Comparison of ENCODE assay signal across 8 cellular contexts in genomic region chr3:195657475-195658372, GRCh38.
A peak's percentile ranks its signal among the peaks of the same experiment; 100 is the strongest.
DNase-seq lines count a peak whose midpoint lies in the region; ATAC-seq and TF ChIP-seq lines count a peak whose summit lies in the region.
"Not testable (repeated sequence)": the region's sequence is repeated elsewhere in the genome, so short reads cannot be mapped to it uniquely, and the experiment has no call there.

No MANE protein-coding gene starts in this region.

- H3K36me3 ChIP-seq in HCT116 (ENCODE audit: control insufficient read depth in 1 of 2, insufficient read depth in 2 of 2, low read length in 2 of 2); iPS-15b (ENCODE audit: control insufficient read depth, insufficient read depth, low read length): not testable (repeated sequence)

- not testable (repeated sequence) for TF ChIP-seq CTCF in GM12865 (IDR thresholded peaks at IDR 0.05; ENCODE audit: insufficient read depth, low read depth, low read length, missing control alignments); HCT116 (IDR thresholded peaks at IDR 0.05 in 2 of 3, conservative IDR thresholded peaks at IDR 0.05 in 1 of 3; ENCODE audit: borderline replicate concordance in 1 of 3, insufficient read depth in 1 of 3, low read depth in 2 of 3, low read length in 2 of 3)

- H3K27me3 Mint-ChIP-seq in stimulated activated naive CD8-positive, alpha-beta T cell treated with anti-CD3 and anti-CD28 coated beads, Interleukin-15, Interleukin-2, amounts not matched to agents 100 ng/mL and 50 ng/mL, for 24 hours: not testable (repeated sequence)

- H3K9ac ChIP-seq in HCT116 (ENCODE audit: low read length): peak overlapping the region; percentile 72
- H3K9ac ChIP-seq in iPS-15b (ENCODE audit: low read depth, low read length): not testable (repeated sequence)

- H3K4me3 ChIP-seq in GM12865 (ENCODE audit: low read depth, low read length) (peak overlapping the region; percentile 55), HCT116 (replicated peaks in 1 of 2; ENCODE audit: low read depth in 1 of 2, low read length in 2 of 2) (peak overlapping the region; percentile 57 to 63), iPS-15b (ENCODE audit: low read depth, low read length) (peak overlapping the region; percentile 61)

- not testable (repeated sequence) for H3K79me2 ChIP-seq in HCT116 (ENCODE audit: insufficient read depth, low read length)

- intact Hi-C loops in HCT116 (cut with micrococcal nuclease): loop anchor here (10.0 kb wide), 1 partner anchor 117 kb away; no protein-coding TSS in a partner anchor
- intact Hi-C loops in posterior vena cava (cut with DNase I): not testable (repeated sequence)

- DNase-seq in GM12865 (ENCODE audit: low read depth): peak; percentile 77
- peak; percentile 46 for DNase-seq in HCT116 (ENCODE audit: low read depth, low spot score)
- DNase-seq in KBM-7: peak; percentile 75
- peak; percentile 91 to 92 for DNase-seq in activated CD4-positive, alpha-beta T cell treated with anti-CD3 and anti-CD28 coated beads, Interleukin-2, amount 50 U/mL, for 48 hours
- DNase-seq in cerebellar cortex (ENCODE audit: low spot score): peak; percentile 68
- DNase-seq in posterior vena cava (ENCODE audit: low spot score): peak; percentile 95

- POLR2A ChIA-PET in HCT116 (lab: Charles Lee): not testable (repeated sequence)

- ATAC-seq in HCT116: peak; percentile 85

- H3K4me1 Mint-ChIP-seq in stimulated activated naive CD8-positive, alpha-beta T cell treated with anti-CD3 and anti-CD28 coated beads, Interleukin-15, Interleukin-2, amounts not matched to agents 100 ng/mL and 50 ng/mL, for 24 hours (ENCODE audit: low read depth): not testable (repeated sequence)

- H4K20me1 ChIP-seq in HCT116 (ENCODE audit: insufficient read depth): not testable (repeated sequence)

- peak overlapping the region; percentile 81 for H3K4me3 Mint-ChIP-seq in stimulated activated naive CD8-positive, alpha-beta T cell treated with anti-CD3 and anti-CD28 coated beads, Interleukin-15, Interleukin-2, amounts not matched to agents 100 ng/mL and 50 ng/mL, for 24 hours

- not testable (repeated sequence) for TF ChIP-seq POLR2A in HCT116 (IDR thresholded peaks at IDR 0.05; ENCODE audit: borderline replicate concordance, extremely low read depth, insufficient read depth, insufficient read length)

- RAD21 ChIA-PET in HCT116 (lab: Charles Lee; ENCODE audit: low non-redundant PET in 1 of 2, low total read pairs in 2 of 2, uncharacterized antibody in 2 of 2, unreplicated experiment in 2 of 2): not testable (repeated sequence)

- in situ Hi-C loops in KBM-7 (cut with MboI; ENCODE audit: low pct_unique_long_range_greater_than_20kb, low sequenced_read_pairs): not testable (repeated sequence)

- not testable (repeated sequence) for H3K9me3 Mint-ChIP-seq in stimulated activated naive CD8-positive, alpha-beta T cell treated with anti-CD3 and anti-CD28 coated beads, Interleukin-15, Interleukin-2, amounts not matched to agents 100 ng/mL and 50 ng/mL, for 24 hours

- peak overlapping the region; percentile 86 for H3K27ac Mint-ChIP-seq in stimulated activated naive CD8-positive, alpha-beta T cell treated with anti-CD3 and anti-CD28 coated beads, Interleukin-15, Interleukin-2, amounts not matched to agents 100 ng/mL and 50 ng/mL, for 24 hours

- H2AFZ ChIP-seq in HCT116 (ENCODE audit: low read depth, low read length, poor library complexity, severe bottlenecking): peak overlapping the region; percentile 68

- not testable (repeated sequence) for H3K27me3 ChIP-seq in HCT116 (ENCODE audit: insufficient read depth, low read length); iPS-15b (ENCODE audit: control insufficient read depth, insufficient read depth, low read length)

- H3K4me1 ChIP-seq in HCT116 (ENCODE audit: control insufficient read depth in 1 of 2, insufficient read depth in 2 of 2, low read length in 2 of 2); iPS-15b (ENCODE audit: control insufficient read depth, insufficient read depth, low read length): not testable (repeated sequence)

- TSS peak; percentile 82 for BruUV-seq in HCT116 (replicated peaks; lab: Mats Ljungman, UMichigan)

- CTCF ChIA-PET in HCT116 (lab: Charles Lee): not testable (repeated sequence)

- peak overlapping the region; percentile 55 for H3K27ac ChIP-seq in HCT116 (ENCODE audit: low read depth, low read length)

- H3K36me3 Mint-ChIP-seq in stimulated activated naive CD8-positive, alpha-beta T cell treated with anti-CD3 and anti-CD28 coated beads, Interleukin-15, Interleukin-2, amounts not matched to agents 100 ng/mL and 50 ng/mL, for 24 hours (ENCODE audit: low read depth): not testable (repeated sequence)

- not testable (repeated sequence) for H3K9me3 ChIP-seq in HCT116 (ENCODE audit: control insufficient read depth in 1 of 2, insufficient read depth in 1 of 2, low read depth in 1 of 2, low read length in 2 of 2); iPS-15b (ENCODE audit: control insufficient read depth, insufficient read depth, low read length)

- TF ChIP-seq RAD21 in HCT116 (IDR thresholded peaks at IDR 0.05; ENCODE audit: low read depth): not testable (repeated sequence)

- H3K4me2 ChIP-seq in HCT116 (ENCODE audit: low read length): peak overlapping the region; percentile 76

- not testable (repeated sequence) for H3K9me2 ChIP-seq in HCT116 (ENCODE audit: insufficient read depth)

TF ChIP-seq in HCT116, 20 proteins besides CTCF, POLR2A, EP300 and RAD21:
- peak; percentile 68 for TF ChIP-seq POLR2AphosphoS5 (IDR thresholded peaks at IDR 0.05; ENCODE audit: low read depth, low read length)
- TF ChIP-seq TCF7L2 (IDR thresholded peaks at IDR 0.05; ENCODE audit: borderline replicate concordance, extremely low read depth, insufficient read depth, insufficient read length): peak; percentile 48

Comparison
In these comparisons a context has a peak if more than half of its experiments do, and no peak if none do; other contexts are left out.
1. Peak in every context shown above with its lines: DNase-seq, ATAC-seq, H3K4me3 ChIP-seq and H3K27ac ChIP-seq.